Comparison of ENCODE assay signal across 8 cellular contexts in the genomic region with DNA sequence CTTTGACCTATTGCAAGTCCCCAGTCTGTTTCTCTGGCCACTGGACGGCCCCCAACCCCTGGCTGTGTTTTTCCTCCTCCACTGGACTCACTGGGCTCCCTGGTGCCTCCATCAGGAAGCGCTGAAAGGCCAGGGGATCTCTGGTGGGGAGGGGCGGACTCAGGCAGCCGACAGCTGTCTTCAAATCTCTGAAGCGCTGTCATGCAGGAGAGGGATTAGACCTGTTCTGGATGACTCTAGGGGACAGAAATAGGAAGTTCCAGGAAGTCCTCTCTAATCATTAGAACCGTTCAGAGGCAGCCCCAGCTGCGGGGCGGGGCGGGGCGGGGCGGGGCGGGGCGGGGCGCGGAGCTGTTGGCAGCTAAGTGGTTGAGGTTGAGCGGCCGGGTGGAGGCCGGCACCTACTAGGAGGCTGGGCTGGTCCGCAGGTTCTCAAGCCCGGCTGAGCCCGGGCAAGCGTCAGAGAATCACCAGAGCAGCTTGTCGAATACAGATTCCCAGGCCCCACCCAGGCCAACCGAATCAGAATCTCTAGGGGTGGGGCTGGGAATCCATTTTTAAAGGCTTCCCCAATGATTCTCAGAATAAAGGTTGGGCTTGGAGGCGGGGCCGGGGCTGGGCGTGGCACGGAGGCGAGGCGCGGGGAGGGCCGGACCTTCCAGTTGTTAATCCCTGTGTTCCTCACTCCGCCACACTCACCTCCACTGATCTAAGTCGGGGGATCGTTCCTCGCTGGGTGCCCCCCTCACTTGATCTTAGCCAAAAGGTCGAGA. TPM values are rescaled to one million over a fixed set of nuclear protein-coding genes. Genes with fewer than 3 reads are reported as not detected.
DNase-seq lines count a peak whose midpoint lies in the region; ATAC-seq and TF ChIP-seq lines count a peak whose summit lies in the region.

No MANE protein-coding gene starts in this region.

- H3K4me2 ChIP-seq in hepatocyte = peak overlapping the region; percentile 75

- H3K4me3 ChIP-seq in SJSA1 (peak overlapping the region; percentile 30), adipocyte (ENCODE audit: low read length) (peak overlapping the region; percentile 50), hepatocyte (no peak overlapping the region), gastrocnemius medialis (peak overlapping the region; percentile 43 to 49 (median 47))

- H3K4me1 ChIP-seq in SJSA1 (replicated peaks) (peaks cover 14% of the 10 kb centered on the region), adipocyte (ENCODE audit: control insufficient read depth, insufficient read depth, low read length) (peaks cover 25% of the 10 kb centered on the region), hepatocyte (ENCODE audit: insufficient read depth) (peaks cover 14% of the 10 kb centered on the region), gastrocnemius medialis (peaks cover 17 to 18% of the 10 kb centered on the region in 2 donors)

- intact Hi-C loops in gastrocnemius medialis (cut with DNase I; ENCODE audit: low total_unique reads) = loop anchor here (1.0 kb wide), 1 partner anchor 32 kb away; no protein-coding TSS in a partner anchor

- ATAC-seq in GM21737 (IDR thresholded peaks at IDR 0.05; ENCODE audit: unreplicated experiment) (peak; percentile 55), gastrocnemius medialis (peak; percentile 82 to 87)

- peak; percentile 3 for TF ChIP-seq CTCF in hepatocyte (IDR thresholded peaks at IDR 0.05; ENCODE audit: poor library complexity)
- no peak for TF ChIP-seq CTCF in gastrocnemius medialis (IDR thresholded peaks at IDR 0.05 in 4 of 5, conservative IDR thresholded peaks at IDR 0.05 in 1 of 5)

- H4K20me1 ChIP-seq in hepatocyte (ENCODE audit: insufficient read depth, poor library complexity, severe bottlenecking) = no peaks in the 10 kb centered on the region

- peak; percentile 35 to 67 for TF ChIP-seq POLR2A in gastrocnemius medialis (IDR thresholded peaks at IDR 0.05)

- H3K27me3 ChIP-seq in SJSA1 (replicated peaks) = no peaks in the 10 kb centered on the region
- no peaks in the 10 kb centered on the region for H3K27me3 ChIP-seq in adipocyte (replicated peaks; ENCODE audit: control insufficient read depth, insufficient read depth, low read length)
- H3K27me3 ChIP-seq in hepatocyte = peaks cover 6% of the 10 kb centered on the region
- no peaks in the 10 kb centered on the region for H3K27me3 ChIP-seq in gastrocnemius medialis

- H3K36me3 ChIP-seq in SJSA1 (peaks cover 36% of the 10 kb centered on the region), adipocyte (ENCODE audit: control insufficient read depth, insufficient read depth, low read length, severe bottlenecking) (peaks cover 20% of the 10 kb centered on the region), hepatocyte (replicated peaks; ENCODE audit: insufficient read depth, low read depth) (no peaks in the 10 kb centered on the region), gastrocnemius medialis (no peaks in the 10 kb centered on the region)

- DNase-seq in DMS79 (lab: John Stamatoyannopoulos, UW) (peak; percentile 47), LoVo (ENCODE audit: low spot score) (peak; percentile 82), SJSA1 (ENCODE audit: low read depth in 1 of 2, low spot score in 2 of 2) (peak; percentile 78 to 79), adipocyte (ENCODE audit: low read depth) (no peak), hepatocyte (ENCODE audit: low spot score) (peak; percentile 87), gastrocnemius medialis (peak; percentile 57 to 81)
- no peak for DNase-seq in effector CD8-positive, alpha-beta T cell (lab: John Stamatoyannopoulos, UW)

- H3K9me3 ChIP-seq in SJSA1 (replicated peaks) = no peaks in the 10 kb centered on the region
- no peaks in the 10 kb centered on the region for H3K9me3 ChIP-seq in adipocyte (ENCODE audit: control insufficient read depth, low read length)
- H3K9me3 ChIP-seq in hepatocyte (ENCODE audit: low read depth) = no peaks in the 10 kb centered on the region
- no peaks in the 10 kb centered on the region for H3K9me3 ChIP-seq in gastrocnemius medialis

- H3K79me2 ChIP-seq in hepatocyte = no peaks in the 10 kb centered on the region

- H3K9me2 ChIP-seq in hepatocyte (replicated peaks; ENCODE audit: insufficient read depth) = no peaks in the 10 kb centered on the region

- 3% methylated on average over 33 of the region's 37 CpGs for WGBS in hepatocyte (ENCODE audit: low lambda C conversion rate, missing lambda C conversion rate)

- H3K27ac ChIP-seq in SJSA1 (no peak overlapping the region), hepatocyte (no peak overlapping the region), gastrocnemius medialis (peak overlapping the region; percentile 73 to 84 (median 78))

- in situ Hi-C loops in gastrocnemius medialis (cut with MboI; ENCODE audit: low sequenced_read_pairs in 4 of 4) = loop anchor here in 3 of 4 donors (5.0 kb wide), 2 partner anchors 33 to 37 kb away; no protein-coding TSS in a partner anchor

- peak overlapping the region; percentile 23 for H2AFZ ChIP-seq in hepatocyte

- H3K9ac ChIP-seq in adipocyte (ENCODE audit: low read length) = peak overlapping the region; percentile 54

RNA-seq across cellular contexts. Expression of a gene that starts 11.4 kb away (rescaled TPM):
- 36.7 and 75.0 TPM in 2 replicates for total RNA-seq in SJSA1 (2014; rRNA removed; shearing (Covaris generic))
- total RNA-seq in hepatocyte = 24.4 and 30.2 TPM in 2 replicates
- 62.9 and 64.6 TPM in 2 replicates for polyA plus RNA-seq in hepatocyte
- 10 to 100 TPM in 3 of 4 donors, 1 to 10 TPM in 1; 7.4 to 91.8 (median 62.7) TPM for total RNA-seq in gastrocnemius medialis

RNA-seq across cellular contexts. Expression of a gene that starts 26.5 kb away (rescaled TPM):
- 1,173 and 1,377 TPM in 2 replicates for total RNA-seq in SJSA1 (2014; rRNA removed; shearing (Covaris generic))
- total RNA-seq in hepatocyte = 76.0 and 101 TPM in 2 replicates
- 47.6 and 50.9 TPM in 2 replicates for polyA plus RNA-seq in hepatocyte
- total RNA-seq in gastrocnemius medialis = 10 to 100 TPM; 22.7 to 91.1 (median 68.9) TPM

RNA-seq across cellular contexts. Expression of a gene that starts 58.5 kb away (rescaled TPM):
- total RNA-seq in SJSA1 (2014; rRNA removed; shearing (Covaris generic)) = 12.7 and 15.5 TPM in 2 replicates
- 15.0 and 15.2 TPM in 2 replicates for total RNA-seq in hepatocyte
- polyA plus RNA-seq in hepatocyte = 18.3 and 18.8 TPM in 2 replicates
- 1 to 10 TPM; 4.2 to 9.1 (median 7.1) TPM for total RNA-seq in gastrocnemius medialis

RNA-seq across cellular contexts. Expression of a gene that starts 58.9 kb away (rescaled TPM):
- not detected in 2 replicates for total RNA-seq in SJSA1 (2014; rRNA removed; shearing (Covaris generic))
- total RNA-seq in hepatocyte (2.6 and 4.1 TPM in 2 replicates), gastrocnemius medialis (1,000 to 10,000 TPM in 2 of 4 donors, 100 to 1,000 TPM in 2; 304 to 3,604 (median 1,823) TPM)
- polyA plus RNA-seq in hepatocyte = 4.2 and 12.4 TPM in 2 replicates

Comparison
In these comparisons a context has a peak if more than half of its experiments do, and no peak if none do; other contexts are left out.
1. DNase-seq: peak in DMS79 (single experiment), LoVo (single experiment), SJSA1 (2 of 2), hepatocyte (single experiment) and gastrocnemius medialis (2 of 2); none in adipocyte (single experiment) and effector CD8-positive, alpha-beta T cell (single experiment).
2. H3K27ac ChIP-seq: peak in gastrocnemius medialis (4 of 4); none in SJSA1 (single experiment) and hepatocyte (single experiment).
3. RNA of a gene that starts 26.5 kb away (total RNA-seq): 1,173 to 1,377 TPM in SJSA1; 22.7 to 91.1 TPM in gastrocnemius medialis and 76.0 to 101 TPM in hepatocyte; every median in the first group is over 10 times any median in the second.